In genomic region chr6:17983712-17984111, GRCh38 we compare ENCODE assay signal across 14 cellular contexts. TPM values are rescaled to one million over a fixed set of nuclear protein-coding genes. Genes with fewer than 3 reads are reported as not detected.
DNase-seq lines count a peak whose midpoint lies in the region; ATAC-seq and TF ChIP-seq lines count a peak whose summit lies in the region.
"Had no signal": no experiment of that assay in that cellular context is flagged by ENCODE, and none has a peak within 500 bp of the region (broad histone marks: within the 10 kb centered on the region; RNA-seq: fewer than 3 reads in every experiment).

No MANE protein-coding gene starts in this region.

- 74 to 78% (median 76%) methylated on average over 2 of the region's 2 CpGs for WGBS in psoas muscle, 3 donors

- intact Hi-C loops in Calu3 (cut with micrococcal nuclease; ENCODE audit: unreplicated experiment) (loop anchor here (10.0 kb wide), 2 partner anchors 119 to 141 kb away; partner anchors contain the start of gene NHLRC1), psoas muscle (cut with DNase I) (loop anchor here in 1 of 2 donors (10.0 kb wide), 1 partner anchor 119 kb away; no protein-coding TSS in a partner anchor)

- no peak for TF ChIP-seq CTCF in Calu3 (IDR thresholded peaks at IDR 0.05; ENCODE audit: unreplicated experiment)
- TF ChIP-seq CTCF in psoas muscle (IDR thresholded peaks at IDR 0.05), result no peak

- H3K27me3 ChIP-seq in duodenal mucosa (ENCODE audit: control insufficient read depth in 1 of 2, insufficient read depth in 2 of 2, low read length in 2 of 2) (no peaks in the 10 kb centered on the region), psoas muscle (ENCODE audit: insufficient read depth in 3 of 3, low read length in 2 of 3) (no peaks in the 10 kb centered on the region)

- H3K4me1 ChIP-seq in duodenal mucosa (ENCODE audit: control insufficient read depth in 1 of 2, insufficient read depth in 2 of 2, low read length in 2 of 2) (peaks cover 25 to 26% of the 10 kb centered on the region in 2 donors), psoas muscle (peaks cover 38% of the 10 kb centered on the region)

- BruUV-seq in Calu3 (replicated peaks; lab: Mats Ljungman, UMichigan), result no TSS peak

- H3K27ac Mint-ChIP-seq in Calu3 (ENCODE audit: unreplicated experiment), result no peak overlapping the region
- H3K27ac Mint-ChIP-seq: activated CD4-positive, alpha-beta memory T cell treated with anti-CD3 and anti-CD28 coated beads, Interleukin-2, amount 10 ng/mL, durations not matched to agents 7 days and 5 days; activated T-cell treated with anti-CD3 and anti-CD28 coated beads, Interleukin-2, amount 50 U/mL, for 72 hours; endodermal cell had no signal

- peaks cover 35% of the 10 kb centered on the region for H3K4me1 Mint-ChIP-seq in Calu3 (ENCODE audit: low read depth, unreplicated experiment)

- CTCF ChIA-PET in Calu3 (lab: Charles Lee), result no interaction called here

- H3K4me3 ChIP-seq in duodenal mucosa (ENCODE audit: low read depth in 1 of 2, low read length in 2 of 2), result peak overlapping the region; percentile 41 to 50
- peak overlapping the region; percentile 85 for H3K4me3 ChIP-seq in psoas muscle

- peak overlapping the region in 1 of 2 donors; percentile 35 for H3K9ac ChIP-seq in duodenal mucosa (ENCODE audit: low read depth in 1 of 2, low read length in 2 of 2)

- peak overlapping the region; percentile 69 for H3K4me3 Mint-ChIP-seq in Calu3 (ENCODE audit: low read depth, unreplicated experiment)
- H3K4me3 Mint-ChIP-seq: activated CD4-positive, alpha-beta memory T cell treated with anti-CD3 and anti-CD28 coated beads, Interleukin-2, amount 10 ng/mL, durations not matched to agents 7 days and 5 days; activated T-cell treated with anti-CD3 and anti-CD28 coated beads, Interleukin-2, amount 50 U/mL, for 72 hours; endodermal cell had no signal

- no peaks in the 10 kb centered on the region for H3K27me3 Mint-ChIP-seq in Calu3 (ENCODE audit: unreplicated experiment)

- H3K36me3 ChIP-seq in duodenal mucosa (ENCODE audit: control insufficient read depth in 1 of 2, insufficient read depth in 2 of 2, low read length in 2 of 2) (peaks cover 0 to 3% of the 10 kb centered on the region in 2 donors), psoas muscle (ENCODE audit: insufficient read depth in 1 of 2, low read depth in 1 of 2) (no peaks in the 10 kb centered on the region)

- no peaks in the 10 kb centered on the region for H3K9me3 Mint-ChIP-seq in Calu3 (ENCODE audit: low read depth, unreplicated experiment)
- H3K9me3 Mint-ChIP-seq: activated CD4-positive, alpha-beta memory T cell treated with anti-CD3 and anti-CD28 coated beads, Interleukin-2, amount 10 ng/mL, durations not matched to agents 7 days and 5 days; activated T-cell treated with anti-CD3 and anti-CD28 coated beads, Interleukin-2, amount 50 U/mL, for 72 hours; endodermal cell; nephron had no signal

- H3K27ac ChIP-seq in duodenal mucosa (ENCODE audit: low read depth, low read length) (no peak overlapping the region), psoas muscle (no peak overlapping the region)

- no peak for ATAC-seq in psoas muscle
- ATAC-seq: activated T-cell treated with anti-CD3 and anti-CD28 coated beads, Interleukin-2, amount 50 U/mL, for 72 hours had no signal

- peaks cover 19% of the 10 kb centered on the region for H3K36me3 Mint-ChIP-seq in Calu3 (ENCODE audit: insufficient read depth, unreplicated experiment)

- H3K9me3 ChIP-seq in duodenal mucosa (ENCODE audit: control insufficient read depth in 1 of 2, low read length in 2 of 2), result no peaks in the 10 kb centered on the region
- no peaks in the 10 kb centered on the region for H3K9me3 ChIP-seq in psoas muscle

- DNase-seq in Calu3 (no peak), NCI-H2171 (lab: John Stamatoyannopoulos, UW) (peak; percentile 57), psoas muscle (no peak), nucleus accumbens (lab: John Stamatoyannopoulos, UW) (no peak)
- DNase-seq in effector CD4-positive, alpha-beta T cell, result no peak
- DNase-seq in activated naive CD4-positive, alpha-beta T cell treated with anti-CD3 and anti-CD28 coated beads, Interleukin-2, amount 50 U/mL, for 16 hours, result no peak
- DNase-seq: activated CD4-positive, alpha-beta memory T cell treated with anti-CD3 and anti-CD28 coated beads, Interleukin-2, amount 10 ng/mL, durations not matched to agents 7 days and 5 days; activated T-cell treated with anti-CD3 and anti-CD28 coated beads, Interleukin-2, amount 50 U/mL, for 72 hours; endodermal cell; foreskin fibroblast; NCI-H1436 treated with DMSO at 0.1 percent for 48 hours; NCI-H446 had no signal

RNA-seq across cellular contexts. Expression of gene KIF13A, which starts 3.7 kb away (rescaled TPM):
- total RNA-seq in Calu3 (2022), result 14.1 and 14.4 TPM in 2 replicates
- 10 to 100 TPM; 62.0 to 80.2 (median 75.0) TPM for total RNA-seq in psoas muscle
- polyA plus RNA-seq in psoas muscle, result 10 to 100 TPM; 17.0 to 75.0 (median 27.7) TPM
- total RNA-seq: activated CD4-positive, alpha-beta memory T cell treated with anti-CD3 and anti-CD28 coated beads, Interleukin-2, amount 10 ng/mL, durations not matched to agents 7 days and 5 days had no signal
